ENCODE assay signal across 2 cellular contexts in the genomic region with DNA sequence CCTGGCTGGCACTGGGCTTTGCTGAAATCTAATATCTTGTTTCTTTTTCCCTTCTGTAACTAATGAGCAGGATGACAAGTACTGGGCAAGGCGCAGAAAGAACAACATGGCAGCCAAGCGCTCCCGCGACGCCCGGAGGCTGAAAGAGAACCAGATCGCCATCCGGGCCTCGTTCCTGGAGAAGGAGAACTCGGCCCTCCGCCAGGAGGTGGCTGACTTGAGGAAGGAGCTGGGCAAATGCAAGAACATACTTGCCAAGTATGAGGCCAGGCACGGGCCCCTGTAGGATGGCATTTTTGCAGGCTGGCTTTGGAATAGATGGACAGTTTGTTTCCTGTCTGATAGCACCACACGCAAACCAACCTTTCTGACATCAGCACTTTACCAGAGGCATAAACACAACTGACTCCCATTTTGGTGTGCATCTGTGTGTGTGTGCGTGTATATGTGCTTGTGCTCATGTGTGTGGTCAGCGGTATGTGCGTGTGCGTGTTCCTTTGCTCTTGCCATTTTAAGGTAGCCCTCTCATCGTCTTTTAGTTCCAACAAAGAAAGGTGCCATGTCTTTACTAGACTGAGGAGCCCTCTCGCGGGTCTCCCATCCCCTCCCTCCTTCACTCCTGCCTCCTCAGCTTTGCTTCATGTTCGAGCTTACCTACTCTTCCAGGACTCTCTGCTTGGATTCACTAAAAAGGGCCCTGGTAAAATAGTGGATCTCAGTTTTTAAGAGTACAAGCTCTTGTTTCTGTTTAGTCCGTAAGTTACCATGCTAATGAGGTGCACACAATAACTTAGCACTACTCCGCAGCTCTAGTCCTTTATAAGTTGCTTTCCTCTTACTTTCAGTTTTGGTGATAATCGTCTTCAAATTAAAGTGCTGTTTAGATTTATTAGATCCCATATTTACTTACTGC.
TF ChIP-seq lines count a peak whose summit lies in the region.

No MANE protein-coding gene starts in this region.

TF ChIP-seq in SK-N-SH treated with all-trans-retinoic acid at 6 μM for 48 hours, 23 proteins besides CTCF, POLR2A, EP300 and RAD21:
- TF ChIP-seq, protein P1, sequence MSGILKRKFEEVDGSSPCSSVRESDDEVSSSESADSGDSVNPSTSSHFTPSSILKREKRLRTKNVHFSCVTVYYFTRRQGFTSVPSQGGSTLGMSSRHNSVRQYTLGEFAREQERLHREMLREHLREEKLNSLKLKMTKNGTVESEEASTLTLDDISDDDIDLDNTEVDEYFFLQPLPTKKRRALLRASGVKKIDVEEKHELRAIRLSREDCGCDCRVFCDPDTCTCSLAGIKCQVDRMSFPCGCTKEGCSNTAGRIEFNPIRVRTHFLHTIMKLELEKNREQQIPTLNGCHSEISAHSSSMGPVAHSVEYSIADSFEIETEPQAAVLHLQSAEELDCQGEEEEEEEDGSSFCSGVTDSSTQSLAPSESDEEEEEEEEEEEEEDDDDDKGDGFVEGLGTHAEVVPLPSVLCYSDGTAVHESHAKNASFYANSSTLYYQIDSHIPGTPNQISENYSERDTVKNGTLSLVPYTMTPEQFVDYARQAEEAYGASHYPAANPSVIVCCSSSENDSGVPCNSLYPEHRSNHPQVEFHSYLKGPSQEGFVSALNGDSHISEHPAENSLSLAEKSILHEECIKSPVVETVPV (CRISPR knock-in tag; IDR thresholded peaks at IDR 0.05): no peak
- TF ChIP-seq TCF4 (CRISPR knock-in tag; IDR thresholded peaks at IDR 0.05; ENCODE audit: borderline replicate concordance) (no peak), CSDC2 (CRISPR knock-in tag; IDR thresholded peaks at IDR 0.05) (no peak), ZFP30 (CRISPR knock-in tag; IDR thresholded peaks at IDR 0.05) (no peak), GLIS3 (CRISPR knock-in tag; IDR thresholded peaks at IDR 0.05) (no peak), ESRRG (CRISPR knock-in tag; IDR thresholded peaks at IDR 0.05) (no peak), ZC3H10 (CRISPR knock-in tag; IDR thresholded peaks at IDR 0.05) (no peak), ZNF565 (CRISPR knock-in tag; conservative IDR thresholded peaks at IDR 0.05; ENCODE audit: low read depth) (no peak), ISL1 (CRISPR knock-in tag; IDR thresholded peaks at IDR 0.05) (no peak), TOX (CRISPR knock-in tag; IDR thresholded peaks at IDR 0.05; ENCODE audit: borderline replicate concordance) (no peak), ZNF70 (CRISPR knock-in tag; IDR thresholded peaks at IDR 0.05) (no peak), BACH2 (CRISPR knock-in tag; IDR thresholded peaks at IDR 0.05; ENCODE audit: borderline replicate concordance) (no peak), RARB (CRISPR knock-in tag; IDR thresholded peaks at IDR 0.05) (no peak), OSR1 (CRISPR knock-in tag; IDR thresholded peaks at IDR 0.05) (no peak), ARNTL (CRISPR knock-in tag; IDR thresholded peaks at IDR 0.05; ENCODE audit: borderline replicate concordance, low read depth) (no peak)
- TF ChIP-seq, protein P2, sequence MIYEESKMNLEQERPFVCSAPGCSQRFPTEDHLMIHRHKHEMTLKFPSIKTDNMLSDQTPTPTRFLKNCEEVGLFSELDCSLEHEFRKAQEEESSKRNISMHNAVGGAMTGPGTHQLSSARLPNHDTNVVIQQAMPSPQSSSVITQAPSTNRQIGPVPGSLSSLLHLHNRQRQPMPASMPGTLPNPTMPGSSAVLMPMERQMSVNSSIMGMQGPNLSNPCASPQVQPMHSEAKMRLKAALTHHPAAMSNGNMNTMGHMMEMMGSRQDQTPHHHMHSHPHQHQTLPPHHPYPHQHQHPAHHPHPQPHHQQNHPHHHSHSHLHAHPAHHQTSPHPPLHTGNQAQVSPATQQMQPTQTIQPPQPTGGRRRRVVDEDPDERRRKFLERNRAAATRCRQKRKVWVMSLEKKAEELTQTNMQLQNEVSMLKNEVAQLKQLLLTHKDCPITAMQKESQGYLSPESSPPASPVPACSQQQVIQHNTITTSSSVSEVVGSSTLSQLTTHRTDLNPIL (CRISPR knock-in tag; IDR thresholded peaks at IDR 0.05; ENCODE audit: low read depth): no peak
- TF ChIP-seq, protein P3, sequence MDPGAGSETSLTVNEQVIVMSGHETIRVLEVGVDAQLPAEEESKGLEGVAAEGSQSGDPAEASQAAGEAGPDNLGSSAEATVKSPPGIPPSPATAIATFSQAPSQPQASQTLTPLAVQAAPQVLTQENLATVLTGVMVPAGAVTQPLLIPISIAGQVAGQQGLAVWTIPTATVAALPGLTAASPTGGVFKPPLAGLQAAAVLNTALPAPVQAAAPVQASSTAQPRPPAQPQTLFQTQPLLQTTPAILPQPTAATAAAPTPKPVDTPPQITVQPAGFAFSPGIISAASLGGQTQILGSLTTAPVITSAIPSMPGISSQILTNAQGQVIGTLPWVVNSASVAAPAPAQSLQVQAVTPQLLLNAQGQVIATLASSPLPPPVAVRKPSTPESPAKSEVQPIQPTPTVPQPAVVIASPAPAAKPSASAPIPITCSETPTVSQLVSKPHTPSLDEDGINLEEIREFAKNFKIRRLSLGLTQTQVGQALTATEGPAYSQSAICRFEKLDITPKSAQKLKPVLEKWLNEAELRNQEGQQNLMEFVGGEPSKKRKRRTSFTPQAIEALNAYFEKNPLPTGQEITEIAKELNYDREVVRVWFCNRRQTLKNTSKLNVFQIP (CRISPR knock-in tag; IDR thresholded peaks at IDR 0.05; ENCODE audit: borderline replicate concordance, low read depth): no peak
- TF ChIP-seq, protein P4, sequence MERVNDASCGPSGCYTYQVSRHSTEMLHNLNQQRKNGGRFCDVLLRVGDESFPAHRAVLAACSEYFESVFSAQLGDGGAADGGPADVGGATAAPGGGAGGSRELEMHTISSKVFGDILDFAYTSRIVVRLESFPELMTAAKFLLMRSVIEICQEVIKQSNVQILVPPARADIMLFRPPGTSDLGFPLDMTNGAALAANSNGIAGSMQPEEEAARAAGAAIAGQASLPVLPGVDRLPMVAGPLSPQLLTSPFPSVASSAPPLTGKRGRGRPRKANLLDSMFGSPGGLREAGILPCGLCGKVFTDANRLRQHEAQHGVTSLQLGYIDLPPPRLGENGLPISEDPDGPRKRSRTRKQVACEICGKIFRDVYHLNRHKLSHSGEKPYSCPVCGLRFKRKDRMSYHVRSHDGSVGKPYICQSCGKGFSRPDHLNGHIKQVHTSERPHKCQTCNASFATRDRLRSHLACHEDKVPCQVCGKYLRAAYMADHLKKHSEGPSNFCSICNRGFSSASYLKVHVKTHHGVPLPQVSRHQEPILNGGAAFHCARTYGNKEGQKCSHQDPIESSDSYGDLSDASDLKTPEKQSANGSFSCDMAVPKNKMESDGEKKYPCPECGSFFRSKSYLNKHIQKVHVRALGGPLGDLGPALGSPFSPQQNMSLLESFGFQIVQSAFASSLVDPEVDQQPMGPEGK (CRISPR knock-in tag; IDR thresholded peaks at IDR 0.05; ENCODE audit: borderline replicate concordance): no peak

TF ChIP-seq in SK-N-SH, 30 proteins besides CTCF, POLR2A, EP300 and RAD21 (continued from another document):
- TF ChIP-seq NFIC (IDR thresholded peaks at IDR 0.05; ENCODE audit: borderline replicate concordance) (no peak), RCOR1 (IDR thresholded peaks at IDR 0.05; ENCODE audit: low read length) (no peak), MEF2A (IDR thresholded peaks at IDR 0.05; ENCODE audit: borderline replicate concordance, low read depth) (no peak), FOXJ3 (CRISPR knock-in tag; IDR thresholded peaks at IDR 0.05) (no peak)
- TF ChIP-seq, protein P5, sequence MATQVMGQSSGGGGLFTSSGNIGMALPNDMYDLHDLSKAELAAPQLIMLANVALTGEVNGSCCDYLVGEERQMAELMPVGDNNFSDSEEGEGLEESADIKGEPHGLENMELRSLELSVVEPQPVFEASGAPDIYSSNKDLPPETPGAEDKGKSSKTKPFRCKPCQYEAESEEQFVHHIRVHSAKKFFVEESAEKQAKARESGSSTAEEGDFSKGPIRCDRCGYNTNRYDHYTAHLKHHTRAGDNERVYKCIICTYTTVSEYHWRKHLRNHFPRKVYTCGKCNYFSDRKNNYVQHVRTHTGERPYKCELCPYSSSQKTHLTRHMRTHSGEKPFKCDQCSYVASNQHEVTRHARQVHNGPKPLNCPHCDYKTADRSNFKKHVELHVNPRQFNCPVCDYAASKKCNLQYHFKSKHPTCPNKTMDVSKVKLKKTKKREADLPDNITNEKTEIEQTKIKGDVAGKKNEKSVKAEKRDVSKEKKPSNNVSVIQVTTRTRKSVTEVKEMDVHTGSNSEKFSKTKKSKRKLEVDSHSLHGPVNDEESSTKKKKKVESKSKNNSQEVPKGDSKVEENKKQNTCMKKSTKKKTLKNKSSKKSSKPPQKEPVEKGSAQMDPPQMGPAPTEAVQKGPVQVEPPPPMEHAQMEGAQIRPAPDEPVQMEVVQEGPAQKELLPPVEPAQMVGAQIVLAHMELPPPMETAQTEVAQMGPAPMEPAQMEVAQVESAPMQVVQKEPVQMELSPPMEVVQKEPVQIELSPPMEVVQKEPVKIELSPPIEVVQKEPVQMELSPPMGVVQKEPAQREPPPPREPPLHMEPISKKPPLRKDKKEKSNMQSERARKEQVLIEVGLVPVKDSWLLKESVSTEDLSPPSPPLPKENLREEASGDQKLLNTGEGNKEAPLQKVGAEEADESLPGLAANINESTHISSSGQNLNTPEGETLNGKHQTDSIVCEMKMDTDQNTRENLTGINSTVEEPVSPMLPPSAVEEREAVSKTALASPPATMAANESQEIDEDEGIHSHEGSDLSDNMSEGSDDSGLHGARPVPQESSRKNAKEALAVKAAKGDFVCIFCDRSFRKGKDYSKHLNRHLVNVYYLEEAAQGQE (IDR thresholded peaks at IDR 0.05; ENCODE audit: low read depth, low read length): no peak
